ENCODE assay signal across 8 cellular contexts in the genomic region with DNA sequence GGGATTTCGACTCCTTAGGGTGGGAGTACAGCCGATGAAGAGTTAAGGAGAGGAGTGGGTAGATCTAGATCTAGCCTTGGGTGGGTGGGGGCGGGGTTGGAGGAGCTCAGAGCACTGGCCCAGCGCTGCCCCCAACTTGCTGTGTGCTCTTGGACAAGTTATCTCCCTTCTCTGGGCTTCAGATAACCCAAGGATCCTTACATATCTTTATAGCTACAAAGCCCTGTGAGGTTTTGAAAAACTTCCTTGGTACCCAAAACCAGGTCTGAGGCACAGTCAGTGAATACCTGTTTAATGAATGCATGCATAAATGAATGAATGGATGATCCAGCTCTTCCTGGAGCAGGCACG. TPM values are rescaled to one million over a fixed set of nuclear protein-coding genes. Genes with fewer than 3 reads are reported as not detected.
A peak's percentile ranks its signal among the peaks of the same experiment; 100 is the strongest.
DNase-seq lines count a peak whose midpoint lies in the region; ATAC-seq, FAIRE-seq and TF ChIP-seq lines count a peak whose summit lies in the region.

No MANE protein-coding gene starts in this region.

- H3K56ac ChIP-seq in IMR-90 (ENCODE audit: extremely low read depth, insufficient read depth, low read length), result no peak overlapping the region

- no peak overlapping the region for H3K27ac ChIP-seq in IMR-90 (ENCODE audit: insufficient read depth, low read length)

- H2BK20ac ChIP-seq in IMR-90 (ENCODE audit: low read depth, low read length), result no peak overlapping the region

- H2AK5ac ChIP-seq in IMR-90 (ENCODE audit: low read depth, low read length), result peak overlapping the region; percentile 59

- H3K23ac ChIP-seq in IMR-90 (ENCODE audit: low read depth, low read length), result no peak overlapping the region

- peaks cover 10% of the 10 kb centered on the region for H3K4me1 ChIP-seq in IMR-90 (ENCODE audit: control insufficient read depth, insufficient read depth, low read length)

- BruUV-seq in IMR-90 (replicated peaks; lab: Mats Ljungman, UMichigan), result no TSS peak

- H4K20me1 ChIP-seq in IMR-90 (ENCODE audit: insufficient read depth, low read length), result peaks cover 16% of the 10 kb centered on the region

- no peak for TF ChIP-seq CTCF in AG10803 (conservative IDR thresholded peaks at IDR 0.05; ENCODE audit: low read length)
- no peak for TF ChIP-seq CTCF in IMR-90 (conservative IDR thresholded peaks at IDR 0.05; ENCODE audit: low read depth, low read length)
- TF ChIP-seq CTCF in chondrocyte (IDR thresholded peaks at IDR 0.05), result no peak
- TF ChIP-seq CTCF in natural killer cell (IDR thresholded peaks at IDR 0.05), result no peak

- H4K5ac ChIP-seq in IMR-90 (ENCODE audit: low read depth, low read length), result no peak overlapping the region

- H3K9ac ChIP-seq in IMR-90 (ENCODE audit: low read depth, low read length), result no peak overlapping the region

- no peak overlapping the region; the same call in 2 of the 3 replicates for H2BK15ac ChIP-seq in IMR-90 (ENCODE audit: low read depth, low read length)

- H4K8ac ChIP-seq in IMR-90 (ENCODE audit: low read depth in 2 of 2, low read length in 2 of 2), result peak overlapping the region; percentile 95 to 97; a peak in 3 of 4 replicates

- H3K27ac Mint-ChIP-seq in chondrocyte (ENCODE audit: unreplicated experiment), result peak overlapping the region; percentile 54
- peak overlapping the region; percentile 68 to 85 for H3K27ac Mint-ChIP-seq in natural killer cell

- no peak overlapping the region for H2BK5ac ChIP-seq in IMR-90 (ENCODE audit: low read depth, low read length, poor library complexity, severe bottlenecking)

- TF ChIP-seq RAD21 in IMR-90 (IDR thresholded peaks at IDR 0.05; ENCODE audit: low read length), result no peak

- H3K9me3 Mint-ChIP-seq in chondrocyte (ENCODE audit: low read depth) (no peaks in the 10 kb centered on the region), natural killer cell (no peaks in the 10 kb centered on the region)

- H3K9me1 ChIP-seq in IMR-90 (ENCODE audit: insufficient read depth, low read length), result peaks cover 9% of the 10 kb centered on the region

- POLR2A ChIA-PET in IMR-90 (lab: Charles Lee; ENCODE audit: unreplicated experiment), result no interaction called here

- peak overlapping the region; percentile 80 for H3K4me3 ChIP-seq in AG10803 (ENCODE audit: low read length)
- H3K4me3 ChIP-seq in IMR-90 (ENCODE audit: insufficient read depth, low read depth, low read length), result no peak overlapping the region

- H3K36me3 Mint-ChIP-seq in chondrocyte (ENCODE audit: low read depth) (peaks cover 4% of the 10 kb centered on the region), natural killer cell (no peaks in the 10 kb centered on the region)

- H4K91ac ChIP-seq in IMR-90 (ENCODE audit: insufficient read depth, low read depth, low read length), result no peak overlapping the region

- peaks cover 5 to 35% of the 10 kb centered on the region in 2 experiments; a peak in 3 of 4 replicates for H3K79me1 ChIP-seq in IMR-90 (ENCODE audit: low read depth in 1 of 2, low read length in 2 of 2)

- intact Hi-C loops in IMR-90 (cut with micrococcal nuclease) (no loop called here), natural killer cell (cut with micrococcal nuclease) (loop anchor here (2.0 to 5.0 kb wide), 2 partner anchors 41 to 747 kb away; no protein-coding TSS in a partner anchor)

- peaks cover 3% of the 10 kb centered on the region for H3K36me3 ChIP-seq in IMR-90 (ENCODE audit: control insufficient read depth, insufficient read depth, low read length)

- H2AK9ac ChIP-seq in IMR-90 (replicated peaks; ENCODE audit: low read depth, low read length, poor library complexity), result no peak overlapping the region

- no peaks in the 10 kb centered on the region for H3K9me3 ChIP-seq in IMR-90 (ENCODE audit: control insufficient read depth, insufficient read depth, low read length)

- no peak; the same call in 1 of the 2 replicates for TF ChIP-seq POLR2A in IMR-90 (IDR thresholded peaks at IDR 0.05; ENCODE audit: low read depth, low read length)

- CTCF ChIA-PET in IMR-90 (lab: Yijun Ruan, JAX), result interaction anchor here (0.6 to 1.0 kb wide), 2 partner anchors 14 to 22 kb away, joined by 3 to 4 read pairs; no protein-coding TSS in a partner anchor

- ATAC-seq in IMR-90 (ENCODE audit: low read depth) (no peak), natural killer cell (no peak), GM18907 (IDR thresholded peaks at IDR 0.05; ENCODE audit: unreplicated experiment) (no peak)

- no peak overlapping the region for H2BK120ac ChIP-seq in IMR-90 (ENCODE audit: low read depth, low read length)

- FAIRE-seq in HTR-8/SVneo (lab: Jason Lieb, UNC), result no peak

- peaks cover 52% of the 10 kb centered on the region for H3K4me1 Mint-ChIP-seq in chondrocyte (ENCODE audit: low read depth)
- H3K4me1 Mint-ChIP-seq in natural killer cell, result peaks cover 6 to 20% of the 10 kb centered on the region in 2 donors

- no peak overlapping the region for H2AFZ ChIP-seq in IMR-90 (replicated peaks; ENCODE audit: low read length, poor library complexity)

- no peak overlapping the region for H3K14ac ChIP-seq in IMR-90 (replicated peaks; ENCODE audit: low read depth, low read length)

- peak overlapping the region; percentile 81; the same call in 1 of the 2 replicates for H3K4ac ChIP-seq in IMR-90 (ENCODE audit: low read depth, low read length)

- dilution Hi-C loops in IMR-90 (cut with HindIII; ENCODE audit: low sequenced_read_pairs, unreplicated experiment), result no loop called here

- H3K4me3 Mint-ChIP-seq in chondrocyte (ENCODE audit: unreplicated experiment), result peak overlapping the region; percentile 62
- peak overlapping the region; percentile 75 for H3K4me3 Mint-ChIP-seq in natural killer cell

- H3K27me3 Mint-ChIP-seq in chondrocyte (ENCODE audit: low read depth), result no peaks in the 10 kb centered on the region
- no peaks in the 10 kb centered on the region for H3K27me3 Mint-ChIP-seq in natural killer cell (ENCODE audit: low read depth in 2 of 2)

- no peak overlapping the region for H3K18ac ChIP-seq in IMR-90 (ENCODE audit: low read depth, low read length)

- in situ Hi-C loops in IMR-90 (cut with MboI; ENCODE audit: low sequenced_read_pairs), result no loop called here

- no peak for DNase-seq in AG10803 (ENCODE audit: low read depth)
- DNase-seq in IMR-90, result no peak
- DNase-seq in chondrocyte (ENCODE audit: low spot score), result no peak
- DNase-seq in natural killer cell, result no peak
- no peak for DNase-seq in HTR-8/SVneo (ENCODE audit: insufficient read length, low spot score)
- no peak for DNase-seq in MV-4-11 (lab: John Stamatoyannopoulos, UW)
- DNase-seq in NCI-H1092 treated with DMSO at 0.1 percent for 48 hours (lab: John Stamatoyannopoulos, UW), result no peak

- no CpG with 5 or more reads among the region's 5 CpGs for WGBS in IMR-90 (ENCODE audit: extremely low coverage in 2 of 2, insufficient read length in 1 of 2), 2 experiments

- H3K4me2 ChIP-seq in IMR-90 (ENCODE audit: low read depth, low read length), result no peak overlapping the region

- H3K27me3 ChIP-seq in IMR-90 (ENCODE audit: control insufficient read depth, insufficient read depth, low read length), result no peaks in the 10 kb centered on the region

TF ChIP-seq in IMR-90, 13 proteins besides CTCF, POLR2A, EP300 and RAD21:
- no peak for TF ChIP-seq MXI1 (IDR thresholded peaks at IDR 0.05; ENCODE audit: borderline replicate concordance, low read depth, low read length)
- no peak for TF ChIP-seq SMC3 (IDR thresholded peaks at IDR 0.05; ENCODE audit: low read depth, low read length)
- TF ChIP-seq RFX5 (IDR thresholded peaks at IDR 0.05; ENCODE audit: low read depth, low read length), result no peak
- no peak for TF ChIP-seq NFE2L2 (IDR thresholded peaks at IDR 0.05; ENCODE audit: low read depth, low read length)
- no peak for TF ChIP-seq MAZ (IDR thresholded peaks at IDR 0.05; ENCODE audit: borderline replicate concordance, low read depth, low read length)

RNA-seq across cellular contexts. Expression of a gene that starts 1.3 kb away (rescaled TPM):
- 204 and 251 TPM in 2 replicates for total RNA-seq in IMR-90 (2012; rRNA removed)
- polyA plus RNA-seq in IMR-90 (2012; rRNA removed), result 103 and 117 TPM in 2 replicates
- 55.7 and 87.1 TPM in 2 replicates for polyA plus RNA-seq in IMR-90 (2012; cell fraction: cytosol; rRNA removed)
- 43.7 and 137 TPM in 2 replicates for polyA plus RNA-seq in IMR-90 (2012; cell fraction: nucleus; rRNA removed; ENCODE audit: low replicate concordance)
- 44.4 to 65.3 TPM (median 61.6 TPM) in 3 replicates for total RNA-seq in chondrocyte
- total RNA-seq in natural killer cell, result 10 to 100 TPM; 38.7 to 85.4 (median 43.8) TPM
